12 cellular contexts compared by ENCODE assay signal in the genomic region with DNA sequence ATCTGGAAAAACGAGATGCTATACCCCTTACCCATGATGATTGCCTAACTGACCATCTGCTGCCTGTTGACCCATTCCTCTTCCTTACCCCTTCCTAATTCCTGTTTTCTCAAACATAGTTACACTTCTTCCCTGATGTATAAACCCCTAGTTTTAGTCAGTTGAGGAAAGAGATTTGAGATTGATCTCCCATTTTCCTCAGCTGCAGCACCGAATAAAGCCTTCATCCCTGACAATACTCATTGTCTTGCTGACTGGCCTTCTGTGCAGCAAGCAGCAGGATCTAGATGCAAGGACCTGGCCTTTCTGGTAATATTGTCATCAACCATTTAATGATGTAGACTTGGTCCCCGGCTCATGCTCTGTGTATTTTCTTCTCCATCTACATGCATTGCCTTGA. TPM values are rescaled to one million over a fixed set of nuclear protein-coding genes. Genes with fewer than 3 reads are reported as not detected.
DNase-seq lines count a peak whose midpoint lies in the region; ATAC-seq and TF ChIP-seq lines count a peak whose summit lies in the region.
"Had no signal": no experiment of that assay in that cellular context is flagged by ENCODE, and none has a peak within 500 bp of the region (broad histone marks: within the 10 kb centered on the region; RNA-seq: fewer than 3 reads in every experiment).

No MANE protein-coding gene starts in this region.

- no peak for DNase-seq in CD4-positive, alpha-beta memory T cell
- DNase-seq in HCT116 (ENCODE audit: low read depth, low spot score) (no peak), GM19238 (ENCODE audit: insufficient read length, low spot score) (no peak), HuH-7 (ENCODE audit: low spot score) (no peak)
- no peak for DNase-seq in activated naive CD4-positive, alpha-beta T cell treated with anti-CD3 and anti-CD28 coated beads, Interleukin-2, amount 50 U/mL, for 72 hours (ENCODE audit: low spot score in 2 of 2)
- no peak for DNase-seq in natural killer cell treated with Interleukin-12 subunit alpha and Interleukin-12 subunit beta and Interleukin-15 and Interleukin-18, amount 100 ng/mL, for 72 hours (ENCODE audit: low spot score)
- DNase-seq: colonic mucosa; NCI-H2081 treated with DMSO at 0.1 percent for 48 hours; stimulated activated naive CD4-positive, alpha-beta T cell treated with Interleukin-2 at 50 U/mL for 16 hours had no signal

- no peak for TF ChIP-seq CTCF in HCT116 (IDR thresholded peaks at IDR 0.05 in 2 of 3, conservative IDR thresholded peaks at IDR 0.05 in 1 of 3; ENCODE audit: borderline replicate concordance in 1 of 3, insufficient read depth in 1 of 3, low read depth in 2 of 3, low read length in 2 of 3)

- H3K4me3 Mint-ChIP-seq in CD4-positive, alpha-beta memory T cell, result peak overlapping the region; percentile 91 to 94 (median 93)
- no peak overlapping the region for H3K4me3 Mint-ChIP-seq in natural killer cell treated with Interleukin-12 subunit alpha and Interleukin-12 subunit beta and Interleukin-15 and Interleukin-18, amount 100 ng/mL, for 72 hours

- no peak overlapping the region for H3K9ac ChIP-seq in HCT116 (ENCODE audit: low read length)

- RAD21 ChIA-PET in HCT116 (lab: Charles Lee; ENCODE audit: low non-redundant PET in 1 of 2, low total read pairs in 2 of 2, uncharacterized antibody in 2 of 2, unreplicated experiment in 2 of 2), result no interaction called here

- intact Hi-C loops in CD4-positive, alpha-beta memory T cell (cut with micrococcal nuclease), result loop anchor here (5.0 kb wide), 2 partner anchors 92 to 798 kb away; a partner anchor contains a TSS
- intact Hi-C loops in HCT116 (cut with micrococcal nuclease), result no loop called here

- peaks cover 9 to 10% of the 10 kb centered on the region in 2 donors for H3K27me3 Mint-ChIP-seq in CD4-positive, alpha-beta memory T cell
- H3K27me3 Mint-ChIP-seq in natural killer cell treated with Interleukin-12 subunit alpha and Interleukin-12 subunit beta and Interleukin-15 and Interleukin-18, amount 100 ng/mL, for 72 hours, result peaks cover 10 to 19% of the 10 kb centered on the region in 2 donors

- peaks cover 5 to 49% (median 24%) of the 10 kb centered on the region in 8 donors for H3K9me3 Mint-ChIP-seq in CD4-positive, alpha-beta memory T cell
- H3K9me3 Mint-ChIP-seq in activated naive CD4-positive, alpha-beta T cell treated with anti-CD3 and anti-CD28 coated beads, Interleukin-2, amount 50 U/mL, for 72 hours, result peaks cover 19 to 27% of the 10 kb centered on the region in 2 donors
- H3K9me3 Mint-ChIP-seq in natural killer cell treated with Interleukin-12 subunit alpha and Interleukin-12 subunit beta and Interleukin-15 and Interleukin-18, amount 100 ng/mL, for 72 hours, result peaks cover 16% of the 10 kb centered on the region

- peaks cover 23% of the 10 kb centered on the region for H3K4me1 ChIP-seq in CD4-positive, alpha-beta memory T cell (ENCODE audit: insufficient read depth, low read length)
- peaks cover 4 to 18% of the 10 kb centered on the region in 2 experiments; a peak in 2 of 4 replicates for H3K4me1 ChIP-seq in HCT116 (ENCODE audit: control insufficient read depth in 1 of 2, insufficient read depth in 2 of 2, low read length in 2 of 2)
- H3K4me1 ChIP-seq: colonic mucosa had no signal

- H3K4me1 Mint-ChIP-seq in CD4-positive, alpha-beta memory T cell, result peaks cover 19 to 47% (median 36%) of the 10 kb centered on the region in 4 donors
- H3K4me1 Mint-ChIP-seq in natural killer cell treated with Interleukin-12 subunit alpha and Interleukin-12 subunit beta and Interleukin-15 and Interleukin-18, amount 100 ng/mL, for 72 hours (ENCODE audit: low read depth in 2 of 2), result peaks cover 24 to 31% of the 10 kb centered on the region in 2 donors

- H3K4me3 ChIP-seq in CD4-positive, alpha-beta memory T cell (ENCODE audit: low read length in 2 of 2), result peak overlapping the region in 1 of 2 donors; percentile 73
- peak overlapping the region in 1 of 2 experiments; percentile 15; a peak in 1 of 4 replicates for H3K4me3 ChIP-seq in HCT116 (replicated peaks in 1 of 2; ENCODE audit: low read depth in 1 of 2, low read length in 2 of 2)

- BruUV-seq in HCT116 (replicated peaks; lab: Mats Ljungman, UMichigan), result no TSS peak

- H3K27me3 ChIP-seq in CD4-positive, alpha-beta memory T cell (ENCODE audit: insufficient read depth, low read length), result no peaks in the 10 kb centered on the region
- H3K27me3 ChIP-seq in HCT116 (ENCODE audit: insufficient read depth, low read length), result no peaks in the 10 kb centered on the region
- H3K27me3 ChIP-seq: colonic mucosa had no signal

- no peak overlapping the region for H3K27ac ChIP-seq in CD4-positive, alpha-beta memory T cell (ENCODE audit: low read depth, low read length)
- 0 out of 2 replicates have a peak overlapping the region, but pooled peaks have one; percentile 81 for H3K27ac ChIP-seq in HCT116 (ENCODE audit: low read depth, low read length)

- no peaks in the 10 kb centered on the region for H3K9me2 ChIP-seq in HCT116 (ENCODE audit: insufficient read depth)

- peaks cover 16% of the 10 kb centered on the region for H3K36me3 ChIP-seq in CD4-positive, alpha-beta memory T cell (ENCODE audit: insufficient read depth, low read length)
- H3K36me3 ChIP-seq in HCT116 (ENCODE audit: control insufficient read depth in 1 of 2, insufficient read depth in 2 of 2, low read length in 2 of 2), result peaks cover 16 to 21% of the 10 kb centered on the region in 2 experiments

- TF ChIP-seq POLR2A in HCT116 (IDR thresholded peaks at IDR 0.05; ENCODE audit: borderline replicate concordance, extremely low read depth, insufficient read depth, insufficient read length), result no peak

- POLR2A ChIA-PET in CD4-positive, alpha-beta memory T cell (lab: Charles Lee; ENCODE audit: partially characterized antibody), result interaction anchor here (0.8 to 2.1 kb wide), 5 partner anchors 9 to 993 kb away, joined by 3 to 10 read pairs (median 5); a partner anchor contains a TSS
- POLR2A ChIA-PET in HCT116 (lab: Charles Lee), result no interaction called here

- ATAC-seq in HCT116 (no peak), GM19328 (IDR thresholded peaks at IDR 0.05; ENCODE audit: unreplicated experiment) (no peak)
- ATAC-seq in activated naive CD4-positive, alpha-beta T cell treated with anti-CD3 and anti-CD28 coated beads, Interleukin-2, amount 50 U/mL, for 72 hours, result no peak
- no peak for ATAC-seq in natural killer cell treated with Interleukin-12 subunit alpha and Interleukin-12 subunit beta and Interleukin-15 and Interleukin-18, amount 100 ng/mL, for 72 hours

- TF ChIP-seq RAD21 in HCT116 (IDR thresholded peaks at IDR 0.05; ENCODE audit: low read depth), result no peak

- peaks cover 31% of the 10 kb centered on the region for H3K79me2 ChIP-seq in HCT116 (ENCODE audit: insufficient read depth, low read length)

- peak overlapping the region in 5 of 7 donors; percentile 94 to 98 (median 96) for H3K27ac Mint-ChIP-seq in CD4-positive, alpha-beta memory T cell
- H3K27ac Mint-ChIP-seq in activated naive CD4-positive, alpha-beta T cell treated with anti-CD3 and anti-CD28 coated beads, Interleukin-2, amount 50 U/mL, for 72 hours, result peak overlapping the region; percentile 91 to 95
- H3K27ac Mint-ChIP-seq in natural killer cell treated with Interleukin-12 subunit alpha and Interleukin-12 subunit beta and Interleukin-15 and Interleukin-18, amount 100 ng/mL, for 72 hours, result peak overlapping the region; percentile 79 to 90

- CTCF ChIA-PET in CD4-positive, alpha-beta memory T cell (lab: Charles Lee; ENCODE audit: partially characterized antibody), result interaction anchor here (0.5 kb wide), 1 partner anchor 44 kb away, joined by 3 read pairs; no protein-coding TSS in a partner anchor
- CTCF ChIA-PET in HCT116 (lab: Charles Lee), result no interaction called here

- H4K20me1 ChIP-seq in HCT116 (ENCODE audit: insufficient read depth), result no peaks in the 10 kb centered on the region

- H3K36me3 Mint-ChIP-seq in CD4-positive, alpha-beta memory T cell, result peaks cover 48 to 52% of the 10 kb centered on the region in 2 donors
- H3K36me3 Mint-ChIP-seq in activated naive CD4-positive, alpha-beta T cell treated with anti-CD3 and anti-CD28 coated beads, Interleukin-2, amount 50 U/mL, for 72 hours, result peaks cover 67 to 68% of the 10 kb centered on the region in 2 donors
- peaks cover 39% of the 10 kb centered on the region for H3K36me3 Mint-ChIP-seq in natural killer cell treated with Interleukin-12 subunit alpha and Interleukin-12 subunit beta and Interleukin-15 and Interleukin-18, amount 100 ng/mL, for 72 hours

- H2AFZ ChIP-seq in HCT116 (ENCODE audit: low read depth, low read length, poor library complexity, severe bottlenecking), result no peak overlapping the region

- H3K4me2 ChIP-seq in HCT116 (ENCODE audit: low read length), result no peak overlapping the region

- peaks cover 0 to 4% of the 10 kb centered on the region in 2 donors for H3K9me3 ChIP-seq in CD4-positive, alpha-beta memory T cell (ENCODE audit: control insufficient read depth in 1 of 2, low read length in 2 of 2)
- H3K9me3 ChIP-seq in HCT116 (ENCODE audit: control insufficient read depth in 1 of 2, insufficient read depth in 1 of 2, low read depth in 1 of 2, low read length in 2 of 2), result peaks cover 0 to 8% of the 10 kb centered on the region in 2 experiments; a peak in 1 of 4 replicates
- H3K9me3 ChIP-seq: colonic mucosa had no signal

RNA-seq across cellular contexts. Expression of a gene that starts 1.0 kb away (rescaled TPM):
- total RNA-seq in CD4-positive, alpha-beta memory T cell, result 10 to 100 TPM; 62.5 to 64.1 TPM
- polyA plus RNA-seq in CD4-positive, alpha-beta memory T cell, result 10 to 100 TPM; 12.6 to 13.3 TPM
- 30.3 TPM for total RNA-seq in HCT116 (2021; ENCODE audit: unreplicated experiment)
- polyA plus RNA-seq in HCT116 (2012), result 9.6 and 12.2 TPM in 2 replicates
- total RNA-seq in activated naive CD4-positive, alpha-beta T cell treated with anti-CD3 and anti-CD28 coated beads, Interleukin-2, amount 50 U/mL, for 72 hours, result 10 to 100 TPM; 23.0 to 27.6 TPM
- total RNA-seq in natural killer cell treated with Interleukin-12 subunit alpha and Interleukin-12 subunit beta and Interleukin-15 and Interleukin-18, amount 100 ng/mL, for 72 hours, result 10 to 100 TPM; 40.0 to 40.6 TPM

RNA-seq across cellular contexts. Expression of a gene that starts 23.0 kb away (rescaled TPM):
- not detected for total RNA-seq in CD4-positive, alpha-beta memory T cell
- polyA plus RNA-seq in CD4-positive, alpha-beta memory T cell, result not detected
- not detected for total RNA-seq in HCT116 (2021; ENCODE audit: unreplicated experiment)
- polyA plus RNA-seq in HCT116 (2012), result not detected in 2 replicates
- total RNA-seq in activated naive CD4-positive, alpha-beta T cell treated with anti-CD3 and anti-CD28 coated beads, Interleukin-2, amount 50 U/mL, for 72 hours, result not detected
- total RNA-seq in natural killer cell treated with Interleukin-12 subunit alpha and Interleukin-12 subunit beta and Interleukin-15 and Interleukin-18, amount 100 ng/mL, for 72 hours, result not detected
- total RNA-seq: colonic mucosa, K562, kidney epithelial cell had no signal
- polyA plus RNA-seq: K562 had no signal

RNA-seq across cellular contexts. Expression of a gene that starts 40.5 kb away (rescaled TPM):
- total RNA-seq in CD4-positive, alpha-beta memory T cell, result under 1 TPM; 0.67 to 0.81 TPM
- under 1 TPM; 0.29 to 0.54 TPM for polyA plus RNA-seq in CD4-positive, alpha-beta memory T cell
- total RNA-seq in HCT116 (2021; ENCODE audit: unreplicated experiment), result 1.5 TPM
- 1.1 and 1.7 TPM in 2 replicates for polyA plus RNA-seq in HCT116 (2012)
- 1 to 10 TPM; 1.2 to 1.4 TPM for total RNA-seq in activated naive CD4-positive, alpha-beta T cell treated with anti-CD3 and anti-CD28 coated beads, Interleukin-2, amount 50 U/mL, for 72 hours
- total RNA-seq in natural killer cell treated with Interleukin-12 subunit alpha and Interleukin-12 subunit beta and Interleukin-15 and Interleukin-18, amount 100 ng/mL, for 72 hours, result 1 to 10 TPM; 1.0 to 2.0 TPM

RNA-seq across cellular contexts. Expression of a gene that starts 45.3 kb away (rescaled TPM):
- not detected for total RNA-seq in CD4-positive, alpha-beta memory T cell
- polyA plus RNA-seq in CD4-positive, alpha-beta memory T cell, result not detected
- not detected for total RNA-seq in HCT116 (2021; ENCODE audit: unreplicated experiment)
- not detected in 2 replicates for polyA plus RNA-seq in HCT116 (2012)
- not detected for total RNA-seq in activated naive CD4-positive, alpha-beta T cell treated with anti-CD3 and anti-CD28 coated beads, Interleukin-2, amount 50 U/mL, for 72 hours
- not detected for total RNA-seq in natural killer cell treated with Interleukin-12 subunit alpha and Interleukin-12 subunit beta and Interleukin-15 and Interleukin-18, amount 100 ng/mL, for 72 hours
- total RNA-seq: colonic mucosa, K562, kidney epithelial cell had no signal
- polyA plus RNA-seq: K562 had no signal

RNA-seq across cellular contexts. Expression of a gene that starts 50.1 kb away (rescaled TPM):
- 10 to 100 TPM; 19.7 to 21.6 TPM for total RNA-seq in CD4-positive, alpha-beta memory T cell
- 1 to 10 TPM; 2.7 to 5.6 TPM for polyA plus RNA-seq in CD4-positive, alpha-beta memory T cell
- total RNA-seq in HCT116 (2021; ENCODE audit: unreplicated experiment), result 9.2 TPM
- polyA plus RNA-seq in HCT116 (2012), result 2.9 and 3.3 TPM in 2 replicates
- 10 to 100 TPM in 1 of 2 donors, 1 to 10 TPM in 1; 8.9 to 21.5 TPM for total RNA-seq in activated naive CD4-positive, alpha-beta T cell treated with anti-CD3 and anti-CD28 coated beads, Interleukin-2, amount 50 U/mL, for 72 hours
- total RNA-seq in natural killer cell treated with Interleukin-12 subunit alpha and Interleukin-12 subunit beta and Interleukin-15 and Interleukin-18, amount 100 ng/mL, for 72 hours, result 10 to 100 TPM; 14.7 to 15.5 TPM
